ENCODE assay signal across 21 cellular contexts in genomic region chr3:31392568-31392967, GRCh38.
DNase-seq lines count a peak whose midpoint lies in the region; ATAC-seq, FAIRE-seq and TF ChIP-seq lines count a peak whose summit lies in the region.
"Had no signal": no experiment of that assay in that cellular context is flagged by ENCODE, and none has a peak within 500 bp of the region (broad histone marks: within the 10 kb centered on the region; RNA-seq: fewer than 3 reads in every experiment).

No MANE protein-coding gene starts in this region.

- no peak overlapping the region for H3K27ac Mint-ChIP-seq in activated CD4-positive, alpha-beta memory T cell treated with anti-CD3 and anti-CD28 coated beads, Interleukin-2, amount 10 ng/mL, durations not matched to agents 7 days and 5 days
- no peak overlapping the region for H3K27ac Mint-ChIP-seq in T-helper 17 cell
- H3K27ac Mint-ChIP-seq: activated CD4-positive, alpha-beta T cell treated with anti-CD3 and anti-CD28 coated beads for 36 hours; activated naive CD4-positive, alpha-beta T cell treated with anti-CD3 and anti-CD28 coated beads for 36 hours; natural killer cell had no signal

- 0 out of 2 replicates have a peak, but pooled peaks cover 2% of the 10 kb centered on the region for H3K9me3 ChIP-seq in Loucy (ENCODE audit: insufficient read depth, low read depth, low read length)
- no peaks in the 10 kb centered on the region for H3K9me3 ChIP-seq in T-helper 17 cell (ENCODE audit: control insufficient read depth, low read length, poor library complexity, severe bottlenecking)
- H3K9me3 ChIP-seq: psoas muscle, SJCRH30 had no signal

- TF ChIP-seq CTCF in Loucy (conservative IDR thresholded peaks at IDR 0.05; ENCODE audit: low read length), result no peak

- no peak overlapping the region for H3K4me2 ChIP-seq in Loucy (ENCODE audit: low read depth, low read length, poor library complexity, severe bottlenecking)

- H2AFZ ChIP-seq in Loucy (ENCODE audit: low read length), result 0 out of 2 replicates have a peak overlapping the region, but pooled peaks have one; percentile 16

- peaks cover 19% of the 10 kb centered on the region for H3K4me1 ChIP-seq in Loucy (ENCODE audit: insufficient read depth, low read length, poor library complexity, severe bottlenecking)
- H3K4me1 ChIP-seq: psoas muscle, SJCRH30, spleen had no signal

- no peak overlapping the region for H3K4me3 Mint-ChIP-seq in activated CD4-positive, alpha-beta memory T cell treated with anti-CD3 and anti-CD28 coated beads, Interleukin-2, amount 10 ng/mL, durations not matched to agents 7 days and 5 days
- H3K4me3 Mint-ChIP-seq in T-helper 17 cell, result no peak overlapping the region
- H3K4me3 Mint-ChIP-seq: activated CD4-positive, alpha-beta T cell treated with anti-CD3 and anti-CD28 coated beads for 36 hours; activated naive CD4-positive, alpha-beta T cell treated with anti-CD3 and anti-CD28 coated beads for 36 hours; natural killer cell had no signal

- H3K27ac ChIP-seq in substantia nigra (ENCODE audit: low read depth, low read length, poor library complexity, severe bottlenecking), result no peak overlapping the region
- H3K27ac ChIP-seq: psoas muscle, SJCRH30, spleen had no signal

- H3K4me3 ChIP-seq in Loucy (ENCODE audit: low read length, poor library complexity, severe bottlenecking), result no peak overlapping the region
- H3K4me3 ChIP-seq: psoas muscle, SJCRH30, spleen had no signal

- H3K27me3 Mint-ChIP-seq in activated CD4-positive, alpha-beta memory T cell treated with anti-CD3 and anti-CD28 coated beads, Interleukin-2, amount 10 ng/mL, durations not matched to agents 7 days and 5 days, result no peaks in the 10 kb centered on the region
- H3K27me3 Mint-ChIP-seq in T-helper 17 cell, result no peaks in the 10 kb centered on the region
- H3K27me3 Mint-ChIP-seq: activated CD4-positive, alpha-beta T cell treated with anti-CD3 and anti-CD28 coated beads for 36 hours had no signal

- ATAC-seq in GM19351 (IDR thresholded peaks at IDR 0.05; ENCODE audit: unreplicated experiment), result peak; percentile 70
- peak; percentile 58 for ATAC-seq in HG02642 (IDR thresholded peaks at IDR 0.05; ENCODE audit: poor library complexity, unreplicated experiment)
- ATAC-seq in T-helper 17 cell, result no peak
- ATAC-seq: activated CD4-positive, alpha-beta T cell treated with anti-CD3 and anti-CD28 coated beads for 36 hours; esophagus mucosa; natural killer cell; psoas muscle; stimulated activated naive CD8-positive, alpha-beta T cell treated with anti-CD3 and anti-CD28 coated beads, Interleukin-15, Interleukin-2, amounts not matched to agents 100 U/mL and 50 U/mL, for 24 hours had no signal

- peaks cover under 1% of the 10 kb centered on the region for H3K36me3 Mint-ChIP-seq in activated CD4-positive, alpha-beta memory T cell treated with anti-CD3 and anti-CD28 coated beads, Interleukin-2, amount 10 ng/mL, durations not matched to agents 7 days and 5 days (ENCODE audit: low read depth)
- H3K36me3 Mint-ChIP-seq in T-helper 17 cell (ENCODE audit: low read depth), result peaks cover 5% of the 10 kb centered on the region
- H3K36me3 Mint-ChIP-seq: natural killer cell had no signal

- no peaks in the 10 kb centered on the region; the same call in 1 of the 2 replicates for H3F3A ChIP-seq in Loucy (ENCODE audit: low read depth)

- peaks cover under 1% of the 10 kb centered on the region for H3K9me3 Mint-ChIP-seq in activated CD4-positive, alpha-beta memory T cell treated with anti-CD3 and anti-CD28 coated beads, Interleukin-2, amount 10 ng/mL, durations not matched to agents 7 days and 5 days
- H3K9me3 Mint-ChIP-seq: natural killer cell had no signal

- CTCF ChIA-PET in activated CD4-positive, alpha-beta memory T cell treated with anti-CD3 and anti-CD28 coated beads, Interleukin-2, amount 10 ng/mL, durations not matched to agents 7 days and 5 days (lab: Charles Lee), result no interaction called here

- H3K27me3 ChIP-seq in Loucy (ENCODE audit: insufficient read depth, low read length, poor library complexity, severe bottlenecking), result no peaks in the 10 kb centered on the region
- H3K27me3 ChIP-seq: SJCRH30, spleen had no signal

- no peak for FAIRE-seq in GM12891 (lab: Jason Lieb, UNC)
- FAIRE-seq: urothelium cell line had no signal

- H3K36me3 ChIP-seq in Loucy (ENCODE audit: insufficient read depth, low read length), result no peaks in the 10 kb centered on the region
- H3K36me3 ChIP-seq: SJCRH30, spleen had no signal

- H3K9me2 ChIP-seq in Loucy (replicated peaks; ENCODE audit: low read depth, low read length), result no peaks in the 10 kb centered on the region

- POLR2A ChIA-PET in activated CD4-positive, alpha-beta memory T cell treated with anti-CD3 and anti-CD28 coated beads, Interleukin-2, amount 10 ng/mL, durations not matched to agents 7 days and 5 days (lab: Charles Lee), result interaction anchor here (0.7 kb wide), 1 partner anchor 140 kb away, joined by 3 read pairs; the partner anchor contains the start of gene STT3B

- TF ChIP-seq POLR2A in GM12891 (IDR thresholded peaks at IDR 0.05; ENCODE audit: low read depth, low read length), result no peak

- H3K9ac ChIP-seq in Loucy (ENCODE audit: low read depth, low read length, poor library complexity, severe bottlenecking), result no peak overlapping the region

- H3K79me2 ChIP-seq in Loucy (ENCODE audit: insufficient read depth, low read length), result no peaks in the 10 kb centered on the region

- DNase-seq in GM12891 (ENCODE audit: insufficient read length, low spot score), result no peak
- DNase-seq in activated CD4-positive, alpha-beta memory T cell treated with anti-CD3 and anti-CD28 coated beads, Interleukin-2, amount 10 ng/mL, durations not matched to agents 7 days and 5 days, result no peak
- DNase-seq in NCI-H1436 treated with DMSO at 0.1 percent for 48 hours (lab: John Stamatoyannopoulos, UW), result no peak
- no peak for DNase-seq in substantia nigra (lab: John Stamatoyannopoulos, UW)
- DNase-seq in T-helper 17 cell, result no peak
- DNase-seq: activated CD4-positive, alpha-beta T cell treated with anti-CD3 and anti-CD28 coated beads for 36 hours; activated naive CD4-positive, alpha-beta T cell treated with anti-CD3 and anti-CD28 coated beads for 36 hours; dermis blood vessel endothelial cell; KG1; natural killer cell; NCI-H226; psoas muscle; SJCRH30; spleen; stimulated activated naive CD8-positive, alpha-beta T cell treated with anti-CD3 and anti-CD28 coated beads, Interleukin-15, Interleukin-2, amounts not matched to agents 100 U/mL and 50 U/mL, for 24 hours; T1000 had no signal

- peaks cover 5% of the 10 kb centered on the region for H3K4me1 Mint-ChIP-seq in activated CD4-positive, alpha-beta memory T cell treated with anti-CD3 and anti-CD28 coated beads, Interleukin-2, amount 10 ng/mL, durations not matched to agents 7 days and 5 days
- H3K4me1 Mint-ChIP-seq in T-helper 17 cell, result peaks cover 13% of the 10 kb centered on the region
- H3K4me1 Mint-ChIP-seq: natural killer cell had no signal

- no peaks in the 10 kb centered on the region for H4K20me1 ChIP-seq in Loucy (ENCODE audit: insufficient read depth, low read length, poor library complexity, severe bottlenecking)

TF ChIP-seq in GM12891, 5 proteins besides CTCF, POLR2A, EP300 and RAD21:
- TF ChIP-seq PAX5 (IDR thresholded peaks at IDR 0.05; ENCODE audit: insufficient read depth, low read length, severe bottlenecking), result no peak
- peak; percentile 92 for TF ChIP-seq SPI1 (IDR thresholded peaks at IDR 0.05; ENCODE audit: low read depth, low read length)
